Comparison of ENCODE assay signal across 8 cellular contexts in the genomic region with DNA sequence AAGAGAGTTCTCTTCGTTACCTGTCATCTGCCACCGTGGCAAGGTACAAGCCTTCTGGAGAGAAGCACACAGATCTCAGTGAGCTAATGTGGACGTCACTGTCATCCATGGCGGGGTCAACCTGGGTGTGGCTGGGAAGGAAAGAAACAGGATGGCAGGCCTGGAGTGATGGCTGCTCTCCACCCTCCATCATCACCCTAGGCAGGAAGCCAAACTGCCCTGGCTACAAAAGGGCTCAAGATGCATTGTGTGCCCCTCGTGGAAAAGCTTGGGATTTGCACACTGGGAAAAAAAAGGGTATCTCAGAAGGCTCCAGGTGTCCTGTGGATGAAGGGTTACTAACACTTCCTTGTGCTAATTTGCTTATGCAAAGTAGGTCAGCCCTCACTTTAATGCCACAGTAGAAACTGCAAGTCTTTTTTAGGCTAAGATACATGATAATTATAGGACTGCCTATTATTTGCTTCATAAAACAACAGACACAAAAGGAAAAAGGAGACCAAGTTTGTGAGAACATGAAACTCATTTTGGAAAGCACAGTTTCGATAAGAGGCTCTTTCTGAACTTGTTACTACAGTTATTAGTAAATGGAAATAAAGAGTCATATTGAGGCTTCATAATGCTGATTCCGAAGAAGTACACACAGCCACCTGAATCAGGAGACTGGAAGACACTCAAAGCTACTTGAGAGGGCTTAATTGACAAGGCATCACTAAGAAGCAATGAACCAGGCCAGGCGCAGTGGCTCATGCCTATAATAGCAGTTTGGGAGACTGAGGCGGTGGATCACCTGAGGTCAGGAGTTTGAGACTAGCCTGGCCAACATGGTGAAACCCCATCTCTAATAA.
DNase-seq lines count a peak whose midpoint lies in the region; ATAC-seq lines count a peak whose summit lies in the region.

No MANE protein-coding gene starts in this region.

- ATAC-seq in GM19438 (IDR thresholded peaks at IDR 0.05; ENCODE audit: low read depth, unreplicated experiment) (peak; percentile 69), HG03342 (IDR thresholded peaks at IDR 0.05; ENCODE audit: unreplicated experiment) (peak; percentile 76)

- DNase-seq in NCI-H2107 treated with DMSO at 0.1 percent for 48 hours (lab: John Stamatoyannopoulos, UW; ENCODE audit: unreplicated experiment), result peak; percentile 64
- DNase-seq in NCI-H2107 (lab: John Stamatoyannopoulos, UW), result no peak
- peak; percentile 65 to 69 for DNase-seq in activated T-cell treated with anti-CD3 and anti-CD28 coated beads, Interleukin-2, amount 50 U/mL, for 48 hours
- peak; percentile 53 for DNase-seq in medulla oblongata (ENCODE audit: extremely low spot score)
- DNase-seq in GDM1 (lab: John Stamatoyannopoulos, UW), result no peak
- no peak for DNase-seq in LoVo (ENCODE audit: low spot score)

Comparison
In these comparisons a context has a peak if more than half of its experiments do, and no peak if none do; other contexts are left out.
1. DNase-seq: peak in NCI-H2107 treated with DMSO at 0.1 percent for 48 hours (single experiment), activated T-cell treated with anti-CD3 and anti-CD28 coated beads, Interleukin-2, amount 50 U/mL, for 48 hours (2 of 2) and medulla oblongata (single experiment); none in NCI-H2107 (single experiment), GDM1 (single experiment) and LoVo (single experiment).